In genomic region chr17:42579794-42580551, GRCh38 we compare ENCODE assay signal across 16 cellular contexts. TPM values are rescaled to one million over a fixed set of nuclear protein-coding genes. Genes with fewer than 3 reads are reported as not detected.
A peak's percentile ranks its signal among the peaks of the same experiment; 100 is the strongest.
DNase-seq lines count a peak whose midpoint lies in the region; ATAC-seq and TF ChIP-seq lines count a peak whose summit lies in the region.
"Had no signal": no experiment of that assay in that cellular context is flagged by ENCODE, and none has a peak within 500 bp of the region (broad histone marks: within the 10 kb centered on the region; RNA-seq: fewer than 3 reads in every experiment).

No MANE protein-coding gene starts in this region.

- WGBS in IMR-90 (ENCODE audit: extremely low coverage in 2 of 2, insufficient read length in 1 of 2), 2 experiments: no CpG with 5 or more reads among the region's 2 CpGs

- H2BK120ac ChIP-seq in IMR-90 (ENCODE audit: low read depth, low read length): no peak overlapping the region

- no peaks in the 10 kb centered on the region for H3K9me1 ChIP-seq in IMR-90 (ENCODE audit: insufficient read depth, low read length)

- no peaks in the 10 kb centered on the region for H3K9me3 Mint-ChIP-seq in activated CD8-positive, alpha-beta T cell treated with anti-CD3 and anti-CD28 coated beads for 36 hours
- H3K9me3 Mint-ChIP-seq: T-helper 1 cell treated with Interleukin-12 subunit alpha and Interleukin-12 subunit beta and Interleukin-4 antibody, amounts not matched to agents 30 μg/mL and 1 μg/mL, for 36 hours had no signal

- H3K18ac ChIP-seq in IMR-90 (ENCODE audit: low read depth, low read length): no peak overlapping the region

- H3K9me3 ChIP-seq in IMR-90 (ENCODE audit: control insufficient read depth, insufficient read depth, low read length) (no peaks in the 10 kb centered on the region), muscle layer of duodenum (ENCODE audit: control insufficient read depth in 1 of 2, low read length in 2 of 2) (no peaks in the 10 kb centered on the region)
- H3K9me3 ChIP-seq: pancreas, Peyer's patch, transverse colon had no signal

- H4K5ac ChIP-seq in IMR-90 (ENCODE audit: low read depth, low read length): no peak overlapping the region

- POLR2A ChIA-PET in IMR-90 (lab: Charles Lee; ENCODE audit: unreplicated experiment): no interaction called here
- POLR2A ChIA-PET in activated CD8-positive, alpha-beta T cell treated with anti-CD3 and anti-CD28 coated beads for 36 hours (lab: Charles Lee): interaction anchor here (0.7 to 1.0 kb wide), 3 partner anchors 13 to 98 kb away, joined by 3 to 5 read pairs (median 3); no protein-coding TSS in a partner anchor

- H2BK5ac ChIP-seq in IMR-90 (ENCODE audit: low read depth, low read length, poor library complexity, severe bottlenecking): no peak overlapping the region

- peaks cover 30% of the 10 kb centered on the region for H3K36me3 Mint-ChIP-seq in activated CD8-positive, alpha-beta T cell treated with anti-CD3 and anti-CD28 coated beads for 36 hours (ENCODE audit: low read depth)

- TSS peak; percentile 46 for BruUV-seq in IMR-90 (replicated peaks; lab: Mats Ljungman, UMichigan)

- H3K27ac ChIP-seq in IMR-90 (ENCODE audit: insufficient read depth, low read length) (no peak overlapping the region), muscle layer of duodenum (ENCODE audit: low read length) (peak overlapping the region; percentile 11)
- H3K27ac ChIP-seq: pancreas had no signal

- CTCF ChIA-PET in IMR-90 (lab: Yijun Ruan, JAX): interaction anchor here (0.5 kb wide), 1 partner anchor 408 kb away, joined by 3 read pairs; no protein-coding TSS in a partner anchor
- CTCF ChIA-PET in activated CD8-positive, alpha-beta T cell treated with anti-CD3 and anti-CD28 coated beads for 36 hours (lab: Charles Lee): interaction anchor here (1.6 to 4.5 kb wide), 7 partner anchors 8 to 241 kb away, joined by 6 to 47 read pairs (median 25); partner anchors contain the start of gene RAMP2

- ATAC-seq in IMR-90 (ENCODE audit: low read depth): no peak
- ATAC-seq in activated CD8-positive, alpha-beta T cell treated with anti-CD3 and anti-CD28 coated beads for 36 hours: no peak
- ATAC-seq: pancreas had no signal

- intact Hi-C loops in IMR-90 (cut with micrococcal nuclease): loop anchor here (5.0 kb wide), 1 partner anchor 182 kb away; the partner anchor contains the start of gene RAMP2
- intact Hi-C loops in activated CD8-positive, alpha-beta T cell treated with anti-CD3 and anti-CD28 coated beads for 36 hours (cut with micrococcal nuclease): loop anchor here (2.0 to 5.0 kb wide), 2 partner anchors 97 to 183 kb away; partner anchors contain the start of gene PLEKHH3

- in situ Hi-C loops in IMR-90 (cut with MboI; ENCODE audit: low sequenced_read_pairs): loop anchor here (5.0 kb wide), 1 partner anchor 102 kb away; the partner anchor contains the start of genes CCR10 and CNTNAP1

- H3K56ac ChIP-seq in IMR-90 (ENCODE audit: extremely low read depth, insufficient read depth, low read length): no peak overlapping the region

- DNase-seq in SIG-M5 treated with dmso at 0.1 percent for 504 hours (lab: John Stamatoyannopoulos, UW; ENCODE audit: unreplicated experiment) (peak; percentile 45), SIG-M5 (lab: John Stamatoyannopoulos, UW) (no peak), IMR-90 (no peak), COLO668 (lab: John Stamatoyannopoulos, UW; ENCODE audit: unreplicated experiment) (no peak), putamen (ENCODE audit: low spot score) (no peak), COLO829 (ENCODE audit: low spot score) (no peak)
- DNase-seq in activated CD8-positive, alpha-beta T cell treated with anti-CD3 and anti-CD28 coated beads for 36 hours: no peak
- DNase-seq: activated CD4-positive, alpha-beta T cell treated with anti-CD3 and anti-CD28 coated beads, Interleukin-2, amount 50 U/mL, for 4 hours; amniotic stem cell; NCI-H1105; NCI-H345; transverse colon had no signal

- H3K4me2 ChIP-seq in IMR-90 (ENCODE audit: low read depth, low read length): no peak overlapping the region

- no peak overlapping the region for H3K23ac ChIP-seq in IMR-90 (ENCODE audit: low read depth, low read length)

- no peak overlapping the region for H4K8ac ChIP-seq in IMR-90 (ENCODE audit: low read depth in 2 of 2, low read length in 2 of 2)

- H3K9ac ChIP-seq in IMR-90 (ENCODE audit: low read depth, low read length): no peak overlapping the region

- H3K79me1 ChIP-seq in IMR-90 (ENCODE audit: low read depth in 1 of 2, low read length in 2 of 2): peaks cover 17 to 47% of the 10 kb centered on the region in 2 experiments; a peak in 3 of 4 replicates

- peak overlapping the region; percentile 69 for H3K27ac Mint-ChIP-seq in activated CD8-positive, alpha-beta T cell treated with anti-CD3 and anti-CD28 coated beads for 36 hours

- H2BK15ac ChIP-seq in IMR-90 (ENCODE audit: low read depth, low read length): no peak overlapping the region

- H3K4me3 Mint-ChIP-seq in activated CD8-positive, alpha-beta T cell treated with anti-CD3 and anti-CD28 coated beads for 36 hours: peak overlapping the region; percentile 11
- H3K4me3 Mint-ChIP-seq: T-helper 1 cell treated with Interleukin-12 subunit alpha and Interleukin-12 subunit beta and Interleukin-4 antibody, amounts not matched to agents 30 μg/mL and 1 μg/mL, for 36 hours had no signal

- no peak overlapping the region for H4K91ac ChIP-seq in IMR-90 (ENCODE audit: insufficient read depth, low read depth, low read length)

- H3K14ac ChIP-seq in IMR-90 (replicated peaks; ENCODE audit: low read depth, low read length): no peak overlapping the region

- peak overlapping the region; percentile 25 for H2AK9ac ChIP-seq in IMR-90 (replicated peaks; ENCODE audit: low read depth, low read length, poor library complexity)

- H3K36me3 ChIP-seq in IMR-90 (ENCODE audit: control insufficient read depth, insufficient read depth, low read length): peaks cover 44% of the 10 kb centered on the region
- H3K36me3 ChIP-seq in muscle layer of duodenum (ENCODE audit: control insufficient read depth in 1 of 2, insufficient read depth in 2 of 2, low read length in 2 of 2): peaks cover 43 to 47% of the 10 kb centered on the region in 2 donors

- H2AK5ac ChIP-seq in IMR-90 (ENCODE audit: low read depth, low read length): no peak overlapping the region

- TF ChIP-seq POLR2A in IMR-90 (IDR thresholded peaks at IDR 0.05; ENCODE audit: low read depth, low read length): no peak

- TF ChIP-seq RAD21 in IMR-90 (IDR thresholded peaks at IDR 0.05; ENCODE audit: low read length): no peak

- H3K27me3 ChIP-seq in IMR-90 (ENCODE audit: control insufficient read depth, insufficient read depth, low read length) (no peaks in the 10 kb centered on the region), muscle layer of duodenum (ENCODE audit: low read depth, low read length) (no peaks in the 10 kb centered on the region)
- H3K27me3 ChIP-seq: pancreas, Peyer's patch, transverse colon had no signal

- H3K4ac ChIP-seq in IMR-90 (ENCODE audit: low read depth, low read length): no peak overlapping the region

- no peak for TF ChIP-seq CTCF in IMR-90 (conservative IDR thresholded peaks at IDR 0.05; ENCODE audit: low read depth, low read length)
- no peak for TF ChIP-seq CTCF in activated CD8-positive, alpha-beta T cell treated with anti-CD3 and anti-CD28 coated beads for 36 hours (IDR thresholded peaks at IDR 0.05)

- peaks cover 29% of the 10 kb centered on the region for H3K4me1 Mint-ChIP-seq in activated CD8-positive, alpha-beta T cell treated with anti-CD3 and anti-CD28 coated beads for 36 hours (ENCODE audit: low read depth)

- H3K4me1 ChIP-seq in IMR-90 (ENCODE audit: control insufficient read depth, insufficient read depth, low read length) (peaks cover 5% of the 10 kb centered on the region), muscle layer of duodenum (ENCODE audit: control insufficient read depth in 1 of 2, insufficient read depth in 2 of 2, low read length in 2 of 2) (peaks cover 12 to 17% of the 10 kb centered on the region in 2 donors)

- dilution Hi-C loops in IMR-90 (cut with HindIII; ENCODE audit: low sequenced_read_pairs, unreplicated experiment): no loop called here

- H3K4me3 ChIP-seq in IMR-90 (ENCODE audit: insufficient read depth, low read depth, low read length) (no peak overlapping the region), muscle layer of duodenum (ENCODE audit: low read depth in 1 of 2, low read length in 2 of 2) (no peak overlapping the region)
- H3K4me3 ChIP-seq: pancreas, Peyer's patch, transverse colon had no signal

- H3K27me3 Mint-ChIP-seq in activated CD8-positive, alpha-beta T cell treated with anti-CD3 and anti-CD28 coated beads for 36 hours: no peaks in the 10 kb centered on the region

- H2BK20ac ChIP-seq in IMR-90 (ENCODE audit: low read depth, low read length): no peak overlapping the region

- no peak overlapping the region for H2AFZ ChIP-seq in IMR-90 (replicated peaks; ENCODE audit: low read length, poor library complexity)

- H4K20me1 ChIP-seq in IMR-90 (ENCODE audit: insufficient read depth, low read length): peaks cover 4% of the 10 kb centered on the region; the same call in 1 of the 2 replicates

RNA-seq across cellular contexts. Expression of gene PSMC3IP, which starts 2.4 kb away (rescaled TPM):
- total RNA-seq in IMR-90 (2012; rRNA removed): 5.6 and 8.9 TPM in 2 replicates
- 9.8 and 11.1 TPM in 2 replicates for polyA plus RNA-seq in IMR-90 (2012; rRNA removed)
- polyA plus RNA-seq in IMR-90 (2012; cell fraction: cytosol; rRNA removed): 2.9 and 5.3 TPM in 2 replicates
- 6.5 and 20.3 TPM in 2 replicates for polyA plus RNA-seq in IMR-90 (2012; cell fraction: nucleus; rRNA removed; ENCODE audit: low replicate concordance)
- 10 to 100 TPM; 18.1 to 21.4 TPM for total RNA-seq in activated CD8-positive, alpha-beta T cell treated with anti-CD3 and anti-CD28 coated beads for 36 hours

RNA-seq across cellular contexts. Expression of gene MLX, which starts 13.1 kb away (rescaled TPM):
- total RNA-seq in IMR-90 (2012; rRNA removed): 37.5 and 37.8 TPM in 2 replicates
- polyA plus RNA-seq in IMR-90 (2012; rRNA removed): 45.5 and 45.6 TPM in 2 replicates
- polyA plus RNA-seq in IMR-90 (2012; cell fraction: cytosol; rRNA removed): 17.2 and 19.2 TPM in 2 replicates
- polyA plus RNA-seq in IMR-90 (2012; cell fraction: nucleus; rRNA removed; ENCODE audit: low replicate concordance): 115 and 123 TPM in 2 replicates
- total RNA-seq in activated CD8-positive, alpha-beta T cell treated with anti-CD3 and anti-CD28 coated beads for 36 hours: 10 to 100 TPM; 42.7 to 45.9 TPM

RNA-seq across cellular contexts. Expression of gene COASY, which starts 18.0 kb away (rescaled TPM):
- total RNA-seq in IMR-90 (2012; rRNA removed): 9.7 and 10.6 TPM in 2 replicates
- 44.0 and 46.6 TPM in 2 replicates for polyA plus RNA-seq in IMR-90 (2012; rRNA removed)
- polyA plus RNA-seq in IMR-90 (2012; cell fraction: cytosol; rRNA removed): 32.3 and 40.6 TPM in 2 replicates
- polyA plus RNA-seq in IMR-90 (2012; cell fraction: nucleus; rRNA removed; ENCODE audit: low replicate concordance): 76.9 and 130 TPM in 2 replicates
- total RNA-seq in activated CD8-positive, alpha-beta T cell treated with anti-CD3 and anti-CD28 coated beads for 36 hours: 10 to 100 TPM; 59.5 to 60.9 TPM

RNA-seq across cellular contexts. Expression of gene HSD17B1, which starts 27.2 kb away (rescaled TPM):
- 0.56 and 0.72 TPM in 2 replicates for total RNA-seq in IMR-90 (2012; rRNA removed)
- polyA plus RNA-seq in IMR-90 (2012; rRNA removed): 1.4 and 2.9 TPM in 2 replicates
- polyA plus RNA-seq in IMR-90 (2012; cell fraction: cytosol; rRNA removed): 1.4 and 2.6 TPM in 2 replicates
- polyA plus RNA-seq in IMR-90 (2012; cell fraction: nucleus; rRNA removed; ENCODE audit: low replicate concordance): 1.5 and 3.3 TPM in 2 replicates
- total RNA-seq in activated CD8-positive, alpha-beta T cell treated with anti-CD3 and anti-CD28 coated beads for 36 hours: under 1 TPM; 0.43 to 0.49 TPM

RNA-seq across cellular contexts. Expression of gene RETREG3, which starts 29.2 kb away (rescaled TPM):
- total RNA-seq in IMR-90 (2012; rRNA removed): 44.1 and 47.2 TPM in 2 replicates
- polyA plus RNA-seq in IMR-90 (2012; rRNA removed): 18.1 and 24.4 TPM in 2 replicates
- polyA plus RNA-seq in IMR-90 (2012; cell fraction: cytosol; rRNA removed): 20.5 and 24.9 TPM in 2 replicates
- polyA plus RNA-seq in IMR-90 (2012; cell fraction: nucleus; rRNA removed; ENCODE audit: low replicate concordance): 25.1 and 26.0 TPM in 2 replicates
- total RNA-seq in activated CD8-positive, alpha-beta T cell treated with anti-CD3 and anti-CD28 coated beads for 36 hours: 10 to 100 TPM; 25.0 to 28.2 TPM
